In the genomic region with DNA sequence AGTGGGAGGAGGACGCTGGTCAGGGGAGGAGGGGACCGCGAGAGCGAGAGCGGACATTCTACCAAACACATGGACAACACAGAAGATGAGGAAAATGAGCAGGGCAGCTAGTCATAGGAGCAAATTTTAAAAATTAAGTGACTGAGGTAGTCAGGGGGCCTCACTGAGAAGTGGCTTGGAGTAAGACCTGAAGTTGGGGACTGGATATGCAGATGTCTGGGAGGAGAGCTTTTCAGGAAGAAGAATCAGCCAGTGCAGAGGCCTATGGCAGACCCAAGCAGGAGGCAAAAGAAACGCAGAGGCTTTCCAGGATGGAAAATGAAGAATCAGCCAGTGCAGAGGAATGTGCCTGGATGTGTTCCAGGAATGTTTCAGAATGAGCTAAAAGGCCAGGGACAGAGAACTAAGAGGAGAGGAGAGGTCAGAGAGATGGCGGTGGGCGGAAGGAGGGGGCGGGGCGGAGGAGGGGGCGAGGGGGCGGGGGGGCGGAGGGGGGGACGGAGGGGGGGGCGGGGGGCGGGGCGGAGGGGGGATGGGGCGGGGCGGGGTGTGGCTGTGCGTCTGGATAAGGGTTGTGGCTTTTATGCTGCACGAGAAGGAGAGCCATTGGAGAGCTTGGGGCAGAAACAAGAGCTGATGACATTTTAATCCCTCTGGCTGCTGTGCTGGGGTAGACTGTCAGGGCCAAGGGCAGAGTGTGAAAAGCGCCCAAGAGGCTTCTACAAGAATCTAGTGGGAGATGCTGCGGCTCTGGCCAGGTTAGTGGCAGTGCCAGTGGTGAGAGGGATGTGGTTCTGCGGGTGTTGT, we compare ENCODE assay signal across 1 cellular context.
TF ChIP-seq lines count a peak whose summit lies in the region.

No MANE protein-coding gene starts in this region.

TF ChIP-seq in SK-N-SH treated with all-trans-retinoic acid at 6 μM for 48 hours, 23 proteins besides CTCF, POLR2A, EP300 and RAD21 (continued from another document):
- TF ChIP-seq, protein P1, sequence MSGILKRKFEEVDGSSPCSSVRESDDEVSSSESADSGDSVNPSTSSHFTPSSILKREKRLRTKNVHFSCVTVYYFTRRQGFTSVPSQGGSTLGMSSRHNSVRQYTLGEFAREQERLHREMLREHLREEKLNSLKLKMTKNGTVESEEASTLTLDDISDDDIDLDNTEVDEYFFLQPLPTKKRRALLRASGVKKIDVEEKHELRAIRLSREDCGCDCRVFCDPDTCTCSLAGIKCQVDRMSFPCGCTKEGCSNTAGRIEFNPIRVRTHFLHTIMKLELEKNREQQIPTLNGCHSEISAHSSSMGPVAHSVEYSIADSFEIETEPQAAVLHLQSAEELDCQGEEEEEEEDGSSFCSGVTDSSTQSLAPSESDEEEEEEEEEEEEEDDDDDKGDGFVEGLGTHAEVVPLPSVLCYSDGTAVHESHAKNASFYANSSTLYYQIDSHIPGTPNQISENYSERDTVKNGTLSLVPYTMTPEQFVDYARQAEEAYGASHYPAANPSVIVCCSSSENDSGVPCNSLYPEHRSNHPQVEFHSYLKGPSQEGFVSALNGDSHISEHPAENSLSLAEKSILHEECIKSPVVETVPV (CRISPR knock-in tag; IDR thresholded peaks at IDR 0.05) = no peak
- TF ChIP-seq OSR1 (CRISPR knock-in tag; IDR thresholded peaks at IDR 0.05) (no peak), RARB (CRISPR knock-in tag; IDR thresholded peaks at IDR 0.05) (no peak), CSDC2 (CRISPR knock-in tag; IDR thresholded peaks at IDR 0.05) (no peak), SNAI2 (CRISPR knock-in tag; IDR thresholded peaks at IDR 0.05) (no peak), ARNTL (CRISPR knock-in tag; IDR thresholded peaks at IDR 0.05; ENCODE audit: borderline replicate concordance, low read depth) (no peak), ESRRG (CRISPR knock-in tag; IDR thresholded peaks at IDR 0.05) (no peak), ZFP30 (CRISPR knock-in tag; IDR thresholded peaks at IDR 0.05) (no peak), ZFP3 (CRISPR knock-in tag; IDR thresholded peaks at IDR 0.05) (no peak), GLIS3 (CRISPR knock-in tag; IDR thresholded peaks at IDR 0.05) (no peak), ZC3H10 (CRISPR knock-in tag; IDR thresholded peaks at IDR 0.05) (no peak)
- TF ChIP-seq, protein P2, sequence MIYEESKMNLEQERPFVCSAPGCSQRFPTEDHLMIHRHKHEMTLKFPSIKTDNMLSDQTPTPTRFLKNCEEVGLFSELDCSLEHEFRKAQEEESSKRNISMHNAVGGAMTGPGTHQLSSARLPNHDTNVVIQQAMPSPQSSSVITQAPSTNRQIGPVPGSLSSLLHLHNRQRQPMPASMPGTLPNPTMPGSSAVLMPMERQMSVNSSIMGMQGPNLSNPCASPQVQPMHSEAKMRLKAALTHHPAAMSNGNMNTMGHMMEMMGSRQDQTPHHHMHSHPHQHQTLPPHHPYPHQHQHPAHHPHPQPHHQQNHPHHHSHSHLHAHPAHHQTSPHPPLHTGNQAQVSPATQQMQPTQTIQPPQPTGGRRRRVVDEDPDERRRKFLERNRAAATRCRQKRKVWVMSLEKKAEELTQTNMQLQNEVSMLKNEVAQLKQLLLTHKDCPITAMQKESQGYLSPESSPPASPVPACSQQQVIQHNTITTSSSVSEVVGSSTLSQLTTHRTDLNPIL (CRISPR knock-in tag; IDR thresholded peaks at IDR 0.05; ENCODE audit: low read depth) = no peak
